ENCODE assay signal across 1 cellular context in the genomic region with DNA sequence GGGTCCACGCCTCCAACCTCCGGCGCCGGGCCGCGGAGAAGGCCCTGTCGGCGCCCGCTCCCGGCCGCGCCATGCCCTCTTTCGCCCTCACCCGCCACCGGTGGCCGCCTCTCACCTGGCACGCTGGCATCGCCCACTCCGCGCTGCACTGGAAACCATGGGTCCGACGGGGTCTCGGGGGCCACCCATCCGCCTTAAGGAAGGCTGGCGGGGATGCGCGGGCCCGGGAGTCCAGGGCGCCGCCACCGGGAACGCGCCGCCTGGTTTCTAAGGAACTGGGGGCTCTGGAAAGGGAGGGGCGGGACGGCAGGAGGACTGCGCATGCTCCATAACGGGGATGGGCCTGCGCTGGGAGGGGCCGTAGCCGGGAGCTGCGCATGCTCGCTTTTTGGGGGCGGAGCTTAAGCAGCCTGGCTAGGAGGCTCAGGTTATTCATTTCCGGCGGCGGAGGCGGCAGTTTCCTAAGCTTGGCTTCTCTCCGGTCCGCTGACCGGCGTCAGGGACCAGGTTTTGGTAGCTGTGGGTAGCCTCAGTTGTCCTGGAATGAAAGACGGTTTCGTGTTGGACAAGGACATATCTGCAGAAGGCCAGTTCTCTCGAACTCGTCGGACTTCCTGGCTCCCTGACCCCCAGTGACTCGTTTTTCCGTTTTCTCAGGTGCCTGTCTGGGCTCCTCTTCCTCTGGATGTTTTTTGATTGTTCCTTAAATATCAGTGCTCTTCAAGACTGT.
TF ChIP-seq lines count a peak whose summit lies in the region.

A gene with protein sequence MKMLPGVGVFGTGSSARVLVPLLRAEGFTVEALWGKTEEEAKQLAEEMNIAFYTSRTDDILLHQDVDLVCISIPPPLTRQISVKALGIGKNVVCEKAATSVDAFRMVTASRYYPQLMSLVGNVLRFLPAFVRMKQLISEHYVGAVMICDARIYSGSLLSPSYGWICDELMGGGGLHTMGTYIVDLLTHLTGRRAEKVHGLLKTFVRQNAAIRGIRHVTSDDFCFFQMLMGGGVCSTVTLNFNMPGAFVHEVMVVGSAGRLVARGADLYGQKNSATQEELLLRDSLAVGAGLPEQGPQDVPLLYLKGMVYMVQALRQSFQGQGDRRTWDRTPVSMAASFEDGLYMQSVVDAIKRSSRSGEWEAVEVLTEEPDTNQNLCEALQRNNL (minus strand): TSS at position 269 of the 730 bp plus-strand sequence. CDS start 33,601 bp downstream, outside the sequence.

TF ChIP-seq in HepG2, 621 proteins besides CTCF, POLR2A, EP300 and RAD21 (continued from another document and continues in another):
- TF ChIP-seq, protein P1, sequence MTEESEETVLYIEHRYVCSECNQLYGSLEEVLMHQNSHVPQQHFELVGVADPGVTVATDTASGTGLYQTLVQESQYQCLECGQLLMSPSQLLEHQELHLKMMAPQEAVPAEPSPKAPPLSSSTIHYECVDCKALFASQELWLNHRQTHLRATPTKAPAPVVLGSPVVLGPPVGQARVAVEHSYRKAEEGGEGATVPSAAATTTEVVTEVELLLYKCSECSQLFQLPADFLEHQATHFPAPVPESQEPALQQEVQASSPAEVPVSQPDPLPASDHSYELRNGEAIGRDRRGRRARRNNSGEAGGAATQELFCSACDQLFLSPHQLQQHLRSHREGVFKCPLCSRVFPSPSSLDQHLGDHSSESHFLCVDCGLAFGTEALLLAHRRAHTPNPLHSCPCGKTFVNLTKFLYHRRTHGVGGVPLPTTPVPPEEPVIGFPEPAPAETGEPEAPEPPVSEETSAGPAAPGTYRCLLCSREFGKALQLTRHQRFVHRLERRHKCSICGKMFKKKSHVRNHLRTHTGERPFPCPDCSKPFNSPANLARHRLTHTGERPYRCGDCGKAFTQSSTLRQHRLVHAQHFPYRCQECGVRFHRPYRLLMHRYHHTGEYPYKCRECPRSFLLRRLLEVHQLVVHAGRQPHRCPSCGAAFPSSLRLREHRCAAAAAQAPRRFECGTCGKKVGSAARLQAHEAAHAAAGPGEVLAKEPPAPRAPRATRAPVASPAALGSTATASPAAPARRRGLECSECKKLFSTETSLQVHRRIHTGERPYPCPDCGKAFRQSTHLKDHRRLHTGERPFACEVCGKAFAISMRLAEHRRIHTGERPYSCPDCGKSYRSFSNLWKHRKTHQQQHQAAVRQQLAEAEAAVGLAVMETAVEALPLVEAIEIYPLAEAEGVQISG (CRISPR knock-in tag; IDR thresholded peaks at IDR 0.05) = peak; percentile 74; the same call in 1 of the 2 replicates
- TF ChIP-seq ZNF629 (CRISPR knock-in tag; conservative IDR thresholded peaks at IDR 0.05) (peak; percentile 19; the same call in 1 of the 2 replicates), ZNF567 (CRISPR knock-in tag; IDR thresholded peaks at IDR 0.05; ENCODE audit: borderline replicate concordance) (no peak; the same call in 1 of the 2 replicates), PTBP1 (IDR thresholded peaks at IDR 0.05; ENCODE audit: low read depth, low read length, poor library complexity, severe bottlenecking) (no peak), RFX1 (IDR thresholded peaks at IDR 0.05) (no peak), MTF1 (CRISPR knock-in tag; IDR thresholded peaks at IDR 0.05) (no peak), DR1 (CRISPR knock-in tag; IDR thresholded peaks at IDR 0.05) (no peak), SP140L (CRISPR knock-in tag; IDR thresholded peaks at IDR 0.05; ENCODE audit: borderline replicate concordance) (0 out of 2 replicates have a peak, but pooled peaks have one; percentile 68), ZNF776 (CRISPR knock-in tag; IDR thresholded peaks at IDR 0.05) (peak; percentile 94), YY1 (IDR thresholded peaks at IDR 0.05; ENCODE audit: insufficient read depth, insufficient replicate concordance, low read depth, low read length) (peak; percentile 72), SKI (IDR thresholded peaks at IDR 0.05; ENCODE audit: partially characterized antibody) (no peak), SALL1 (CRISPR knock-in tag; IDR thresholded peaks at IDR 0.05) (peak; percentile 82), NRL (CRISPR knock-in tag; IDR thresholded peaks at IDR 0.05; ENCODE audit: borderline replicate concordance) (peak; percentile 60; the same call in 1 of the 2 replicates), HNF4G (IDR thresholded peaks at IDR 0.05; ENCODE audit: borderline replicate concordance, low read depth, low read length) (no peak), HNF4G (CRISPR knock-in tag; IDR thresholded peaks at IDR 0.05; ENCODE audit: borderline replicate concordance, low read depth) (0 out of 2 replicates have a peak, but pooled peaks have one; percentile 42), SRF (IDR thresholded peaks at IDR 0.05; ENCODE audit: low read depth, low read length) (no peak), ZNF496 (CRISPR knock-in tag; IDR thresholded peaks at IDR 0.05; ENCODE audit: insufficient replicate concordance) (no peak), SMC3 (IDR thresholded peaks at IDR 0.05; ENCODE audit: low read length) (no peak), RELA (CRISPR knock-in tag; IDR thresholded peaks at IDR 0.05) (no peak), CAMTA2 (CRISPR knock-in tag; IDR thresholded peaks at IDR 0.05; ENCODE audit: borderline replicate concordance) (peak; percentile 96; the same call in 1 of the 2 replicates), HHEX (CRISPR knock-in tag; IDR thresholded peaks at IDR 0.05) (no peak), ZNF446 (CRISPR knock-in tag; IDR thresholded peaks at IDR 0.05) (peak; percentile 24), SRSF4 (IDR thresholded peaks at IDR 0.05; ENCODE audit: low read depth, low read length, poor library complexity, severe bottlenecking) (no peak), AKAP8 (CRISPR knock-in tag; IDR thresholded peaks at IDR 0.05) (peak; percentile 75; the same call in 1 of the 2 replicates), SMAD3 (CRISPR knock-in tag; IDR thresholded peaks at IDR 0.05) (peak; percentile 70; the same call in 1 of the 2 replicates), ELF3 (CRISPR knock-in tag; IDR thresholded peaks at IDR 0.05) (peak; percentile 43; the same call in 1 of the 2 replicates), ZNF652 (CRISPR knock-in tag; IDR thresholded peaks at IDR 0.05; ENCODE audit: borderline replicate concordance, low read depth) (no peak), ZZZ3 (CRISPR knock-in tag; IDR thresholded peaks at IDR 0.05; ENCODE audit: borderline replicate concordance) (no peak)
- TF ChIP-seq, protein P2, sequence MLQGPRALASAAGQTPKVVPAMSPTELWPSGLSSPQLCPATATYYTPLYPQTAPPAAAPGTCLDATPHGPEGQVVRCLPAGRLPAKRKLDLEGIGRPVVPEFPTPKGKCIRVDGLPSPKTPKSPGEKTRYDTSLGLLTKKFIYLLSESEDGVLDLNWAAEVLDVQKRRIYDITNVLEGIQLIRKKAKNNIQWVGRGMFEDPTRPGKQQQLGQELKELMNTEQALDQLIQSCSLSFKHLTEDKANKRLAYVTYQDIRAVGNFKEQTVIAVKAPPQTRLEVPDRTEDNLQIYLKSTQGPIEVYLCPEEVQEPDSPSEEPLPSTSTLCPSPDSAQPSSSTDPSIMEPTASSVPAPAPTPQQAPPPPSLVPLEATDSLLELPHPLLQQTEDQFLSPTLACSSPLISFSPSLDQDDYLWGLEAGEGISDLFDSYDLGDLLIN (CRISPR knock-in tag; IDR thresholded peaks at IDR 0.05; ENCODE audit: borderline replicate concordance) = peak; percentile 86; the same call in 1 of the 2 replicates
- TF ChIP-seq, protein P3, sequence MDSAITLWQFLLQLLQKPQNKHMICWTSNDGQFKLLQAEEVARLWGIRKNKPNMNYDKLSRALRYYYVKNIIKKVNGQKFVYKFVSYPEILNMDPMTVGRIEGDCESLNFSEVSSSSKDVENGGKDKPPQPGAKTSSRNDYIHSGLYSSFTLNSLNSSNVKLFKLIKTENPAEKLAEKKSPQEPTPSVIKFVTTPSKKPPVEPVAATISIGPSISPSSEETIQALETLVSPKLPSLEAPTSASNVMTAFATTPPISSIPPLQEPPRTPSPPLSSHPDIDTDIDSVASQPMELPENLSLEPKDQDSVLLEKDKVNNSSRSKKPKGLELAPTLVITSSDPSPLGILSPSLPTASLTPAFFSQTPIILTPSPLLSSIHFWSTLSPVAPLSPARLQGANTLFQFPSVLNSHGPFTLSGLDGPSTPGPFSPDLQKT (CRISPR knock-in tag; IDR thresholded peaks at IDR 0.05; ENCODE audit: borderline replicate concordance) = peak; percentile 76; the same call in 1 of the 2 replicates
- TF ChIP-seq, protein P4, sequence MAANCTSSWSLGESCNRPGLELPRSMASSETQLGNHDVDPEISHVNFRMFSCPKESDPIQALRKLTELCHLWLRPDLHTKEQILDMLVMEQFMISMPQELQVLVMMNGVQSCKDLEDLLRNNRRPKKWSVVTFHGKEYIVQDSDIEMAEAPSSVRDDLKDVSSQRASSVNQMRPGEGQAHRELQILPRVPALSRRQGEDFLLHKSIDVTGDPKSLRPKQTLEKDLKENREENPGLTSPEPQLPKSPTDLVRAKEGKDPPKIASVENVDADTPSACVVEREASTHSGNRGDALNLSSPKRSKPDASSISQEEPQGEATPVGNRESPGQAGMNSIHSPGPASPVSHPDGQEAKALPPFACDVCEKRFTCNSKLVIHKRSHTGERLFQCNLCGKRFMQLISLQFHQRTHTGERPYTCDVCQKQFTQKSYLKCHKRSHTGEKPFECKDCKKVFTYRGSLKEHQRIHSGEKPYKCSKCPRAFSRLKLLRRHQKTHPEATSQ (CRISPR knock-in tag; IDR thresholded peaks at IDR 0.05; ENCODE audit: borderline replicate concordance) = peak; percentile 45; the same call in 1 of the 2 replicates
- TF ChIP-seq, protein P5, sequence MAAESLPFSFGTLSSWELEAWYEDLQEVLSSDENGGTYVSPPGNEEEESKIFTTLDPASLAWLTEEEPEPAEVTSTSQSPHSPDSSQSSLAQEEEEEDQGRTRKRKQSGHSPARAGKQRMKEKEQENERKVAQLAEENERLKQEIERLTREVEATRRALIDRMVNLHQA (CRISPR knock-in tag; IDR thresholded peaks at IDR 0.05) = no peak
- TF ChIP-seq, protein P6, sequence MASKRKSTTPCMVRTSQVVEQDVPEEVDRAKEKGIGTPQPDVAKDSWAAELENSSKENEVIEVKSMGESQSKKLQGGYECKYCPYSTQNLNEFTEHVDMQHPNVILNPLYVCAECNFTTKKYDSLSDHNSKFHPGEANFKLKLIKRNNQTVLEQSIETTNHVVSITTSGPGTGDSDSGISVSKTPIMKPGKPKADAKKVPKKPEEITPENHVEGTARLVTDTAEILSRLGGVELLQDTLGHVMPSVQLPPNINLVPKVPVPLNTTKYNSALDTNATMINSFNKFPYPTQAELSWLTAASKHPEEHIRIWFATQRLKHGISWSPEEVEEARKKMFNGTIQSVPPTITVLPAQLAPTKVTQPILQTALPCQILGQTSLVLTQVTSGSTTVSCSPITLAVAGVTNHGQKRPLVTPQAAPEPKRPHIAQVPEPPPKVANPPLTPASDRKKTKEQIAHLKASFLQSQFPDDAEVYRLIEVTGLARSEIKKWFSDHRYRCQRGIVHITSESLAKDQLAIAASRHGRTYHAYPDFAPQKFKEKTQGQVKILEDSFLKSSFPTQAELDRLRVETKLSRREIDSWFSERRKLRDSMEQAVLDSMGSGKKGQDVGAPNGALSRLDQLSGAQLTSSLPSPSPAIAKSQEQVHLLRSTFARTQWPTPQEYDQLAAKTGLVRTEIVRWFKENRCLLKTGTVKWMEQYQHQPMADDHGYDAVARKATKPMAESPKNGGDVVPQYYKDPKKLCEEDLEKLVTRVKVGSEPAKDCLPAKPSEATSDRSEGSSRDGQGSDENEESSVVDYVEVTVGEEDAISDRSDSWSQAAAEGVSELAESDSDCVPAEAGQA (IDR thresholded peaks at IDR 0.05; ENCODE audit: low read depth) = peak; percentile 31; the same call in 1 of the 2 replicates
- TF ChIP-seq, protein P6 (CRISPR knock-in tag; IDR thresholded peaks at IDR 0.05; ENCODE audit: borderline replicate concordance) = no peak
- TF ChIP-seq, protein P7, sequence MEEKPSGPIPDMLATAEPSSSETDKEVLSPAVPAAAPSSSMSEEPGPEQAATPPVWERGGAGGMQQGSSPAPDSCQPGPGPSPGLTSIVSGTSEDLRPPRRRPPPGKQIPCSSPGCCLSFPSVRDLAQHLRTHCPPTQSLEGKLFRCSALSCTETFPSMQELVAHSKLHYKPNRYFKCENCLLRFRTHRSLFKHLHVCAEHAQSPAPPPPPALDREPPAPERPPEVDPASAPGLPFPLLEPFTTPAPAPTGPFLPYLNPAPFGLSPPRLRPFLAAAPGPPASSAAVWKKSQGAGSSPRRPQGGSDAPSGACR (CRISPR knock-in tag; IDR thresholded peaks at IDR 0.05) = peak; percentile 38; the same call in 1 of the 2 replicates
- TF ChIP-seq, protein P8, sequence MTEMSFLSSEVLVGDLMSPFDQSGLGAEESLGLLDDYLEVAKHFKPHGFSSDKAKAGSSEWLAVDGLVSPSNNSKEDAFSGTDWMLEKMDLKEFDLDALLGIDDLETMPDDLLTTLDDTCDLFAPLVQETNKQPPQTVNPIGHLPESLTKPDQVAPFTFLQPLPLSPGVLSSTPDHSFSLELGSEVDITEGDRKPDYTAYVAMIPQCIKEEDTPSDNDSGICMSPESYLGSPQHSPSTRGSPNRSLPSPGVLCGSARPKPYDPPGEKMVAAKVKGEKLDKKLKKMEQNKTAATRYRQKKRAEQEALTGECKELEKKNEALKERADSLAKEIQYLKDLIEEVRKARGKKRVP (CRISPR knock-in tag; IDR thresholded peaks at IDR 0.05) = peak in 1 of 2 experiments; percentile 63; a peak in 1 of 4 replicates
- TF ChIP-seq, protein P9, sequence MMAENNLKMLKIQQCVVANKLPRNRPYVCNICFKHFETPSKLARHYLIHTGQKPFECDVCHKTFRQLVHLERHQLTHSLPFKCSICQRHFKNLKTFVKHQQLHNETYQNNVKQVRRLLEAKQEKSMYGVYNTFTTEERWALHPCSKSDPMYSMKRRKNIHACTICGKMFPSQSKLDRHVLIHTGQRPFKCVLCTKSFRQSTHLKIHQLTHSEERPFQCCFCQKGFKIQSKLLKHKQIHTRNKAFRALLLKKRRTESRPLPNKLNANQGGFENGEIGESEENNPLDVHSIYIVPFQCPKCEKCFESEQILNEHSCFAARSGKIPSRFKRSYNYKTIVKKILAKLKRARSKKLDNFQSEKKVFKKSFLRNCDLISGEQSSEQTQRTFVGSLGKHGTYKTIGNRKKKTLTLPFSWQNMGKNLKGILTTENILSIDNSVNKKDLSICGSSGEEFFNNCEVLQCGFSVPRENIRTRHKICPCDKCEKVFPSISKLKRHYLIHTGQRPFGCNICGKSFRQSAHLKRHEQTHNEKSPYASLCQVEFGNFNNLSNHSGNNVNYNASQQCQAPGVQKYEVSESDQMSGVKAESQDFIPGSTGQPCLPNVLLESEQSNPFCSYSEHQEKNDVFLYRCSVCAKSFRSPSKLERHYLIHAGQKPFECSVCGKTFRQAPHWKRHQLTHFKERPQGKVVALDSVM (CRISPR knock-in tag; IDR thresholded peaks at IDR 0.05) = no peak; the same call in 1 of the 2 replicates
